ENCODE assay signal across 7 cellular contexts in genomic region chr1:155163785-155164184, GRCh38. TPM values are rescaled to one million over a fixed set of nuclear protein-coding genes. Genes with fewer than 3 reads are reported as not detected.
"Had no signal": no experiment of that assay in that cellular context is flagged by ENCODE, and none has a peak within 500 bp of the region (broad histone marks: within the 10 kb centered on the region; RNA-seq: fewer than 3 reads in every experiment).

No MANE protein-coding gene starts in this region.

RNA-seq across cellular contexts. Expression of gene EFNA1, which starts 36.1 kb away (rescaled TPM):
- total RNA-seq: activated B cell treated with CpG ODN at 0.5 μM for 24 hours; activated CD4-positive, alpha-beta memory T cell treated with anti-CD3 and anti-CD28 coated beads, Interleukin-2, amount 10 ng/mL, durations not matched to agents 7 days and 5 days; activated CD4-positive, alpha-beta T cell treated with anti-CD3 and anti-CD28 coated beads, Interleukin-2, amount 10 ng/mL, durations not matched to agents 24 days and 14 days; activated CD8-positive, alpha-beta memory T cell treated with anti-CD3 and anti-CD28 coated beads, Interleukin-2, amount 10 ng/mL, durations not matched to agents 7 days and 5 days; activated CD8-positive, alpha-beta T cell treated with anti-CD3 and anti-CD28 coated beads, Interleukin-2, amount 10 ng/mL, durations not matched to agents 7 days and 5 days; T-helper 1 cell treated with Interleukin-12 subunit alpha and Interleukin-12 subunit beta and Interleukin-4 antibody, amounts not matched to agents 30 ng/mL and 1 ng/mL, for 36 hours; T-helper 2 cell treated with Interferon-gamma antibody and Interleukin-4, amounts not matched to agents 100 ng/mL and 5 ng/mL, for 36 hours had no signal
